Comparison of ENCODE assay signal across 10 cellular contexts in genomic region chr19:6774821-6775707, GRCh38. TPM values are rescaled to one million over a fixed set of nuclear protein-coding genes. Genes with fewer than 3 reads are reported as not detected.
DNase-seq lines count a peak whose midpoint lies in the region; ATAC-seq, FAIRE-seq and TF ChIP-seq lines count a peak whose summit lies in the region.
"Had no signal": no experiment of that assay in that cellular context is flagged by ENCODE, and none has a peak within 500 bp of the region (broad histone marks: within the 10 kb centered on the region; RNA-seq: fewer than 3 reads in every experiment).

No MANE protein-coding gene starts in this region.

- intact Hi-C loops in K562 (cut with micrococcal nuclease) = no loop called here
- intact Hi-C loops in ascending aorta (cut with DNase I) = no loop called here

- no peak for TF ChIP-seq CTCF in K562 (IDR thresholded peaks at IDR 0.05 in 2 of 3, conservative IDR thresholded peaks at IDR 0.05 in 1 of 3; ENCODE audit: insufficient read depth in 2 of 3, low read depth in 1 of 3, low read length in 3 of 3)
- no peak for TF ChIP-seq CTCF in ascending aorta (IDR thresholded peaks at IDR 0.05)

- POLR2A ChIA-PET in K562 (lab: Yijun Ruan, JAX) = interaction anchor here (0.5 to 1.7 kb wide), 3 partner anchors 11 to 1168 kb away, joined by 3 to 8 read pairs (median 3); partner anchors contain the start of gene TIMM44

- in situ Hi-C loops in K562 (cut with MboI) = no loop called here

- CTCF ChIA-PET in K562 (lab: Yijun Ruan, JAX; ENCODE audit: low intra/inter-chr PET ratio) = interaction anchor here (0.6 kb wide), 1 partner anchor 27 kb away, joined by 3 read pairs; no protein-coding TSS in a partner anchor

- no peaks in the 10 kb centered on the region for H3K27me3 ChIP-seq in K562 (ENCODE audit: control insufficient read depth in 2 of 2, insufficient read depth in 2 of 2, low read length in 2 of 2)
- H3K27me3 ChIP-seq in ascending aorta = no peaks in the 10 kb centered on the region

- H3K27ac ChIP-seq in K562 (ENCODE audit: extremely low read depth, low read depth, low read length) (no peak overlapping the region), ascending aorta (no peak overlapping the region)

- TF ChIP-seq EP300 in K562 (IDR thresholded peaks at IDR 0.05; ENCODE audit: low read length) = no peak

- DNase-seq in Ammon's horn (ENCODE audit: low spot score) (peak; percentile 29), DMS 273 treated with DMSO at 0.1 percent for 48 hours (lab: John Stamatoyannopoulos, UW) (peak; percentile 51), NCI-H526 treated with DMSO at 0.1 percent for 48 hours (lab: John Stamatoyannopoulos, UW) (peak; percentile 11), K562 (ENCODE audit: extremely low read depth in 1 of 4, low spot score in 3 of 4) (no peak), GM19239 (ENCODE audit: insufficient read length, low spot score) (no peak), ascending aorta (ENCODE audit: low spot score in 2 of 2) (no peak)
- DNase-seq: activated naive CD4-positive, alpha-beta T cell treated with Interleukin-2 at 50 U/mL for 16 hours; DMS53 had no signal

- H3K9me1 ChIP-seq in K562 (ENCODE audit: control insufficient read depth, insufficient read depth, low read length) = no peaks in the 10 kb centered on the region

- H3K9me3 ChIP-seq in K562 (replicated peaks; ENCODE audit: control insufficient read depth, insufficient read depth, low read depth, low read length) = no peaks in the 10 kb centered on the region
- no peaks in the 10 kb centered on the region for H3K9me3 ChIP-seq in ascending aorta

- H4K20me1 ChIP-seq in K562 (replicated peaks; ENCODE audit: control insufficient read depth, insufficient read depth, low read length) = 0 out of 2 replicates have a peak, but pooled peaks cover 3% of the 10 kb centered on the region

- TF ChIP-seq POLR2A in K562 (conservative IDR thresholded peaks at IDR 0.05) = no peak

- H2AFZ ChIP-seq in K562 (ENCODE audit: low read depth, low read length) = no peak overlapping the region

- H3K4me2 ChIP-seq in K562 (ENCODE audit: insufficient read depth, low read length) = no peak overlapping the region

- WGBS in K562 (ENCODE audit: insufficient coverage, low coverage, missing lambda C conversion rate) = 20% methylated on average over 10 of the region's 11 CpGs

- H3K4me1 ChIP-seq in K562 (replicated peaks in 1 of 2; ENCODE audit: control insufficient read depth in 2 of 2, insufficient read depth in 2 of 2, low read length in 2 of 2) = peaks cover 6 to 31% of the 10 kb centered on the region in 2 experiments; a peak in 4 of 5 replicates
- no peaks in the 10 kb centered on the region for H3K4me1 ChIP-seq in ascending aorta

- no TSS peak for BruUV-seq in K562 (replicated peaks; lab: Mats Ljungman, UMichigan)

- H3K4me3 ChIP-seq in K562 (no peak overlapping the region), ascending aorta (no peak overlapping the region)

- no peak for ATAC-seq in K562
- ATAC-seq in HG02763 (IDR thresholded peaks at IDR 0.05; ENCODE audit: unreplicated experiment) = no peak
- ATAC-seq in GM19035 (IDR thresholded peaks at IDR 0.05; ENCODE audit: unreplicated experiment) = no peak

- peaks cover 14% of the 10 kb centered on the region; the same call in 2 of the 3 replicates for H3K79me2 ChIP-seq in K562 (ENCODE audit: control insufficient read depth, insufficient read depth, low read length)

- no peak overlapping the region for H3K9ac ChIP-seq in K562 (ENCODE audit: insufficient read depth in 1 of 2, low read depth in 2 of 2, low read length in 2 of 2)

- H3K36me3 ChIP-seq in K562 (ENCODE audit: control insufficient read depth, insufficient read depth, low read length) (no peaks in the 10 kb centered on the region), ascending aorta (no peaks in the 10 kb centered on the region)

- TF ChIP-seq RAD21 in K562 (CRISPR knock-in tag; conservative IDR thresholded peaks at IDR 0.05 in 1 of 2, IDR thresholded peaks at IDR 0.05 in 1 of 2) = no peak

- FAIRE-seq in K562 (lab: Jason Lieb, UNC) = no peak
- no peak for FAIRE-seq in GM19239 (lab: Jason Lieb, UNC)

RNA-seq across cellular contexts. Expression of gene VAV1, which starts 2.6 kb away (rescaled TPM):
- total RNA-seq in K562 (2011; cell fraction: chromatin; rRNA removed; ENCODE audit: low replicate concordance) = 12.0 and 34.0 TPM in 2 replicates
- total RNA-seq in K562 (2011; cell fraction: nucleolus; rRNA removed) = 15.5 and 23.5 TPM in 2 replicates
- 12.6 and 13.2 TPM in 2 replicates for total RNA-seq in K562 (2011; cell fraction: nucleoplasm; rRNA removed)
- total RNA-seq in K562 (2014; rRNA removed) = 13.6 and 13.7 TPM in 2 replicates
- total RNA-seq in K562 (2014; rRNA removed; fragmentation: Illumina TruSeq; extraction: Trizol) = 8.7 and 9.4 TPM in 2 replicates
- total RNA-seq in K562 (2015; rRNA removed; fragmentation: Illumina TruSeq; extraction: Trizol) = 19.1 and 19.7 TPM in 2 replicates
- total RNA-seq in K562 (2021) = 17.3 and 20.1 TPM in 2 replicates
- polyA plus RNA-seq in K562 (2011; rRNA removed) = 8.4 and 18.5 TPM in 2 replicates
- 7.1 and 10.6 TPM in 2 replicates for polyA plus RNA-seq in K562 (2011; cell fraction: cytosol; rRNA removed)
- polyA plus RNA-seq in K562 (2011; cell fraction: nucleus; rRNA removed) = 19.2 and 28.2 TPM in 2 replicates
- 18.1 and 29.2 TPM in 2 replicates for polyA plus RNA-seq in K562 (2012)
- 12.4 and 13.3 TPM in 2 replicates for polyA plus RNA-seq in K562 (2014; fragmentation: Illumina TruSeq; extraction: Trizol)
- polyA plus RNA-seq in K562 (2014; fragmentation: Nextera tagmentation; extraction: Ambion mirVana) = 1 to 10 TPM in 1 of 2 experiments, under 1 TPM in 1; 0.46 to 1.3 TPM
- polyA plus RNA-seq in K562 (2014; rRNA removed) = 10.9 and 11.1 TPM in 2 replicates
- polyA minus RNA-seq in K562 (2011; rRNA and poly(A)+ RNA removed) = 10.3 and 18.3 TPM in 2 replicates
- 4.7 and 11.8 TPM in 2 replicates for polyA minus RNA-seq in K562 (2011; cell fraction: cytosol; rRNA and poly(A)+ RNA removed)
- 12.7 and 24.3 TPM in 2 replicates for polyA minus RNA-seq in K562 (2011; cell fraction: nucleus; rRNA and poly(A)+ RNA removed)
- total RNA-seq in ascending aorta = 4.4 TPM

RNA-seq across cellular contexts. Expression of gene SH2D3A, which starts 7.8 kb away (rescaled TPM):
- total RNA-seq in K562 (2011; cell fraction: chromatin; rRNA removed; ENCODE audit: low replicate concordance) = 17.3 and 38.7 TPM in 2 replicates
- 28.7 and 29.6 TPM in 2 replicates for total RNA-seq in K562 (2011; cell fraction: nucleolus; rRNA removed)
- total RNA-seq in K562 (2011; cell fraction: nucleoplasm; rRNA removed) = 21.3 and 22.0 TPM in 2 replicates
- total RNA-seq in K562 (2014; rRNA removed) (20.0 and 25.9 TPM in 2 replicates), K562 (2014; rRNA removed; fragmentation: Illumina TruSeq; extraction: Trizol) (3.0 and 4.8 TPM in 2 replicates), K562 (2015; rRNA removed; fragmentation: Illumina TruSeq; extraction: Trizol) (8.6 and 8.9 TPM in 2 replicates), K562 (2021) (19.4 and 26.3 TPM in 2 replicates), ascending aorta (not detected)
- polyA plus RNA-seq in K562 (2011; rRNA removed) (8.7 and 13.4 TPM in 2 replicates), K562 (2014; fragmentation: Illumina TruSeq; extraction: Trizol) (9.6 and 17.7 TPM in 2 replicates), K562 (2014; fragmentation: Nextera tagmentation; extraction: Ambion mirVana) (under 1 TPM; 0.75 to 0.83 TPM), K562 (2014; rRNA removed) (19.8 and 24.8 TPM in 2 replicates)
- polyA plus RNA-seq in K562 (2011; cell fraction: cytosol; rRNA removed) = 12.2 and 22.2 TPM in 2 replicates
- polyA plus RNA-seq in K562 (2011; cell fraction: nucleus; rRNA removed) = 20.1 and 35.1 TPM in 2 replicates
- polyA plus RNA-seq in K562 (2012) = 10.3 and 10.8 TPM in 2 replicates
- 3.0 and 4.7 TPM in 2 replicates for polyA minus RNA-seq in K562 (2011; rRNA and poly(A)+ RNA removed)
- polyA minus RNA-seq in K562 (2011; cell fraction: cytosol; rRNA and poly(A)+ RNA removed) = 8.7 and 11.1 TPM in 2 replicates
- polyA minus RNA-seq in K562 (2011; cell fraction: nucleus; rRNA and poly(A)+ RNA removed) = 17.0 and 18.8 TPM in 2 replicates

RNA-seq across cellular contexts. Expression of gene TRIP10, which starts 35.6 kb away (rescaled TPM):
- total RNA-seq in K562 (2011; cell fraction: chromatin; rRNA removed; ENCODE audit: low replicate concordance) = 67.3 and 119 TPM in 2 replicates
- 65.3 and 66.5 TPM in 2 replicates for total RNA-seq in K562 (2011; cell fraction: nucleolus; rRNA removed)
- 53.5 and 66.7 TPM in 2 replicates for total RNA-seq in K562 (2011; cell fraction: nucleoplasm; rRNA removed)
- 57.4 and 61.8 TPM in 2 replicates for total RNA-seq in K562 (2014; rRNA removed)
- 23.6 and 29.4 TPM in 2 replicates for total RNA-seq in K562 (2014; rRNA removed; fragmentation: Illumina TruSeq; extraction: Trizol)
- total RNA-seq in K562 (2015; rRNA removed; fragmentation: Illumina TruSeq; extraction: Trizol) = 34.6 and 36.1 TPM in 2 replicates
- 59.1 and 63.2 TPM in 2 replicates for total RNA-seq in K562 (2021)
- 29.1 and 39.3 TPM in 2 replicates for polyA plus RNA-seq in K562 (2011; rRNA removed)
- polyA plus RNA-seq in K562 (2011; cell fraction: cytosol; rRNA removed) = 22.8 and 30.6 TPM in 2 replicates
- 113 and 133 TPM in 2 replicates for polyA plus RNA-seq in K562 (2011; cell fraction: nucleus; rRNA removed)
- polyA plus RNA-seq in K562 (2012) = 47.5 and 50.8 TPM in 2 replicates
- 56.2 and 56.7 TPM in 2 replicates for polyA plus RNA-seq in K562 (2014; fragmentation: Illumina TruSeq; extraction: Trizol)
- 1 to 10 TPM; 1.2 to 2.7 TPM for polyA plus RNA-seq in K562 (2014; fragmentation: Nextera tagmentation; extraction: Ambion mirVana)
- 66.6 and 66.8 TPM in 2 replicates for polyA plus RNA-seq in K562 (2014; rRNA removed)
- polyA minus RNA-seq in K562 (2011; rRNA and poly(A)+ RNA removed) = 17.1 and 20.3 TPM in 2 replicates
- 18.3 and 21.0 TPM in 2 replicates for polyA minus RNA-seq in K562 (2011; cell fraction: cytosol; rRNA and poly(A)+ RNA removed)
- polyA minus RNA-seq in K562 (2011; cell fraction: nucleus; rRNA and poly(A)+ RNA removed) = 21.3 and 30.1 TPM in 2 replicates
- total RNA-seq in ascending aorta = 109 TPM

RNA-seq across cellular contexts. Expression of gene GPR108, which starts 37.7 kb away (rescaled TPM):
- total RNA-seq in K562 (2011; cell fraction: chromatin; rRNA removed; ENCODE audit: low replicate concordance) = 45.9 and 112 TPM in 2 replicates
- total RNA-seq in K562 (2011; cell fraction: nucleolus; rRNA removed) = 96.6 and 107 TPM in 2 replicates
- 72.1 and 74.9 TPM in 2 replicates for total RNA-seq in K562 (2011; cell fraction: nucleoplasm; rRNA removed)
- total RNA-seq in K562 (2014; rRNA removed) (23.8 and 33.5 TPM in 2 replicates), K562 (2014; rRNA removed; fragmentation: Illumina TruSeq; extraction: Trizol) (12.3 and 16.4 TPM in 2 replicates), K562 (2015; rRNA removed; fragmentation: Illumina TruSeq; extraction: Trizol) (21.9 and 24.4 TPM in 2 replicates), K562 (2021) (31.1 and 33.1 TPM in 2 replicates), ascending aorta (57.6 TPM)
- polyA plus RNA-seq in K562 (2011; rRNA removed) (29.8 and 46.5 TPM in 2 replicates), K562 (2014; fragmentation: Illumina TruSeq; extraction: Trizol) (32.3 and 33.2 TPM in 2 replicates), K562 (2014; fragmentation: Nextera tagmentation; extraction: Ambion mirVana) (1 to 10 TPM; 2.4 to 6.1 TPM), K562 (2014; rRNA removed) (32.9 and 36.4 TPM in 2 replicates)
- polyA plus RNA-seq in K562 (2011; cell fraction: cytosol; rRNA removed) = 43.8 and 51.1 TPM in 2 replicates
- 180 and 195 TPM in 2 replicates for polyA plus RNA-seq in K562 (2011; cell fraction: nucleus; rRNA removed)
- 29.9 and 65.7 TPM in 2 replicates for polyA plus RNA-seq in K562 (2012)
- 22.3 and 35.9 TPM in 2 replicates for polyA minus RNA-seq in K562 (2011; rRNA and poly(A)+ RNA removed)
- polyA minus RNA-seq in K562 (2011; cell fraction: cytosol; rRNA and poly(A)+ RNA removed) = 21.0 and 22.6 TPM in 2 replicates
- polyA minus RNA-seq in K562 (2011; cell fraction: nucleus; rRNA and poly(A)+ RNA removed) = 18.7 and 34.9 TPM in 2 replicates

RNA-seq across cellular contexts. Expression of gene C3, which starts 54.6 kb away (rescaled TPM):
- total RNA-seq in K562 (2011; cell fraction: chromatin; rRNA removed; ENCODE audit: low replicate concordance) = 19.5 and 33.3 TPM in 2 replicates
- total RNA-seq in K562 (2011; cell fraction: nucleolus; rRNA removed) = 14.5 and 17.5 TPM in 2 replicates
- total RNA-seq in K562 (2011; cell fraction: nucleoplasm; rRNA removed) = 15.2 and 15.6 TPM in 2 replicates
- total RNA-seq in K562 (2014; rRNA removed) (0.59 and 2.0 TPM in 2 replicates), K562 (2014; rRNA removed; fragmentation: Illumina TruSeq; extraction: Trizol) (1.1 and 1.5 TPM in 2 replicates), K562 (2015; rRNA removed; fragmentation: Illumina TruSeq; extraction: Trizol) (2.1 and 2.2 TPM in 2 replicates), K562 (2021) (8.0 and 10.6 TPM in 2 replicates), ascending aorta (2,421 TPM)
- polyA plus RNA-seq in K562 (2011; rRNA removed) (9.1 and 40.9 TPM in 2 replicates), K562 (2014; fragmentation: Illumina TruSeq; extraction: Trizol) (2.4 and 4.3 TPM in 2 replicates), K562 (2014; fragmentation: Nextera tagmentation; extraction: Ambion mirVana) (1 to 10 TPM; 1.2 to 2.2 TPM), K562 (2014; rRNA removed) (2.5 and 5.4 TPM in 2 replicates)
- polyA plus RNA-seq in K562 (2011; cell fraction: cytosol; rRNA removed) = 9.2 and 36.7 TPM in 2 replicates
- 23.7 and 50.5 TPM in 2 replicates for polyA plus RNA-seq in K562 (2011; cell fraction: nucleus; rRNA removed)
- polyA plus RNA-seq in K562 (2012) = 7.4 and 20.1 TPM in 2 replicates
- 6.5 and 24.5 TPM in 2 replicates for polyA minus RNA-seq in K562 (2011; rRNA and poly(A)+ RNA removed)
- polyA minus RNA-seq in K562 (2011; cell fraction: cytosol; rRNA and poly(A)+ RNA removed) = 23.9 and 64.6 TPM in 2 replicates
- 16.2 and 39.1 TPM in 2 replicates for polyA minus RNA-seq in K562 (2011; cell fraction: nucleus; rRNA and poly(A)+ RNA removed)

Comparison
In these comparisons a context has a peak if more than half of its experiments do, and no peak if none do; other contexts are left out.
1. DNase-seq: peak in Ammon's horn (single experiment), DMS 273 treated with DMSO at 0.1 percent for 48 hours (single experiment) and NCI-H526 treated with DMSO at 0.1 percent for 48 hours (single experiment); none in K562 (0 of 4), GM19239 (single experiment) and ascending aorta (0 of 2).